Comparison of ENCODE assay signal across 8 cellular contexts in genomic region chr10:132330486-132330833, GRCh38. TPM values are rescaled to one million over a fixed set of nuclear protein-coding genes. Genes with fewer than 3 reads are reported as not detected.
DNase-seq lines count a peak whose midpoint lies in the region; ATAC-seq, FAIRE-seq and TF ChIP-seq lines count a peak whose summit lies in the region.

No MANE protein-coding gene starts in this region.

- DNase-seq in Peyer's patch: peak in 1 of 3 donors; percentile 29
- no peak for DNase-seq in endothelial cell of umbilical vein (ENCODE audit: low read depth, low spot score)
- DNase-seq in psoas muscle: no peak
- no peak for DNase-seq in stimulated activated CD4-positive, alpha-beta T cell treated with anti-CD3 and anti-CD28 coated beads, Interleukin-4, amount 100 ng/mL, for 4 hours
- DNase-seq in central memory CD4-positive, alpha-beta T cell: no peak

- no peaks in the 10 kb centered on the region for H4K20me1 ChIP-seq in endothelial cell of umbilical vein (replicated peaks; ENCODE audit: control insufficient read depth, extremely low read depth, insufficient read depth, low read length)

- dilution Hi-C loops in endothelial cell of umbilical vein (cut with MboI; ENCODE audit: extremely low pct_ligation_motif_present, low sequenced_read_pairs): no loop called here

- no peak for FAIRE-seq in endothelial cell of umbilical vein (lab: Jason Lieb, UNC)

- H3K36me3 ChIP-seq in Peyer's patch (no peaks in the 10 kb centered on the region), endothelial cell of umbilical vein (ENCODE audit: control insufficient read depth in 2 of 2, extremely low read depth in 1 of 2, insufficient read depth in 2 of 2, low read length in 2 of 2) (no peaks in the 10 kb centered on the region), psoas muscle (ENCODE audit: insufficient read depth in 1 of 2, low read depth in 1 of 2) (peaks cover 0 to 4% of the 10 kb centered on the region in 2 donors)

- CTCF ChIA-PET in endothelial cell of umbilical vein (lab: Charles Lee): interaction anchor here (1.0 to 1.2 kb wide), 3 partner anchors 23 to 111 kb away, joined by 3 read pairs; no protein-coding TSS in a partner anchor

- H3K4me2 ChIP-seq in endothelial cell of umbilical vein (ENCODE audit: insufficient read depth, low read length): peak overlapping the region; percentile 91

- H3K27me3 ChIP-seq in Peyer's patch (no peaks in the 10 kb centered on the region), endothelial cell of umbilical vein (ENCODE audit: control insufficient read depth in 2 of 2, insufficient read depth in 2 of 2, low read length in 2 of 2) (no peaks in the 10 kb centered on the region), psoas muscle (ENCODE audit: insufficient read depth in 3 of 3, low read length in 2 of 3) (no peaks in the 10 kb centered on the region)

- POLR2A ChIA-PET in endothelial cell of umbilical vein (lab: Charles Lee): no interaction called here

- H3K27ac ChIP-seq in Peyer's patch (peak overlapping the region in 2 of 4 donors; percentile 12 to 67), endothelial cell of umbilical vein (ENCODE audit: insufficient read depth, low read depth, low read length) (peak overlapping the region; percentile 40), psoas muscle (peak overlapping the region; percentile 82)

- intact Hi-C loops in endothelial cell of umbilical vein (cut with micrococcal nuclease) (loop anchor here (1.0 kb wide), 2 partner anchors 22 to 430 kb away; no protein-coding TSS in a partner anchor), psoas muscle (cut with DNase I) (no loop called here)

- WGBS in psoas muscle, 3 donors: 82 to 87% (median 87%) methylated on average over 8 of the region's 8 CpGs

- no peaks in the 10 kb centered on the region for H3K9me1 ChIP-seq in endothelial cell of umbilical vein (replicated peaks; ENCODE audit: control insufficient read depth, extremely low read depth, insufficient read depth, low read length)

- TF ChIP-seq POLR2A in Peyer's patch (IDR thresholded peaks at IDR 0.05) (no peak), endothelial cell of umbilical vein (IDR thresholded peaks at IDR 0.05; ENCODE audit: low read depth, low read length) (no peak)

- no TSS peak for BruUV-seq in endothelial cell of umbilical vein (replicated peaks; lab: Mats Ljungman, UMichigan)

- H3K4me3 ChIP-seq in GM08714 (ENCODE audit: low read length) (peak overlapping the region; percentile 66), Peyer's patch (peak overlapping the region in 3 of 4 donors; percentile 44 to 92 (median 54)), endothelial cell of umbilical vein (replicated peaks in 1 of 3; ENCODE audit: insufficient read depth in 1 of 3, low read depth in 1 of 3, low read length in 3 of 3) (peak overlapping the region; percentile 13 to 71 (median 60)), psoas muscle (peak overlapping the region; percentile 86)

- H3K4me1 ChIP-seq in Peyer's patch (peaks cover 3 to 28% (median 7%) of the 10 kb centered on the region in 4 donors), endothelial cell of umbilical vein (ENCODE audit: control insufficient read depth, extremely low read depth, insufficient read depth, low read length) (peaks cover 20% of the 10 kb centered on the region), psoas muscle (peaks cover 25% of the 10 kb centered on the region)

- peaks cover 42% of the 10 kb centered on the region for H3K79me2 ChIP-seq in endothelial cell of umbilical vein (ENCODE audit: control insufficient read depth, insufficient read depth, low read length)

- H2AFZ ChIP-seq in endothelial cell of umbilical vein (ENCODE audit: low read depth, low read length): no peak overlapping the region

- H3K9ac ChIP-seq in endothelial cell of umbilical vein (replicated peaks; ENCODE audit: extremely low read depth, insufficient read depth, low read length): peak overlapping the region; percentile 2

- H3K9me3 ChIP-seq in Peyer's patch (no peaks in the 10 kb centered on the region), endothelial cell of umbilical vein (replicated peaks; ENCODE audit: control insufficient read depth, insufficient read depth, low read length) (no peaks in the 10 kb centered on the region), psoas muscle (no peaks in the 10 kb centered on the region)

- no peak for TF ChIP-seq CTCF in Peyer's patch (IDR thresholded peaks at IDR 0.05)
- no peak for TF ChIP-seq CTCF in endothelial cell of umbilical vein (IDR thresholded peaks at IDR 0.05; ENCODE audit: extremely low read depth in 1 of 2, insufficient read depth in 1 of 2, low read depth in 1 of 2, low read length in 2 of 2)
- no peak for TF ChIP-seq CTCF in psoas muscle (IDR thresholded peaks at IDR 0.05)

- ATAC-seq in psoas muscle (no peak), HG02870 (IDR thresholded peaks at IDR 0.05; ENCODE audit: unreplicated experiment) (no peak), HG02571 (IDR thresholded peaks at IDR 0.05; ENCODE audit: unreplicated experiment) (no peak)

TF ChIP-seq in endothelial cell of umbilical vein, 7 proteins besides CTCF, POLR2A, EP300 and RAD21:
- TF ChIP-seq MAX (IDR thresholded peaks at IDR 0.05; ENCODE audit: insufficient read depth, insufficient read length): no peak
- TF ChIP-seq FOS (IDR thresholded peaks at IDR 0.05; ENCODE audit: borderline replicate concordance, insufficient read depth, low read length): no peak
- TF ChIP-seq JUN (IDR thresholded peaks at IDR 0.05; ENCODE audit: borderline replicate concordance, insufficient read depth, insufficient read length, low read depth): no peak
- TF ChIP-seq POLR2AphosphoS5 (IDR thresholded peaks at IDR 0.05; ENCODE audit: insufficient read depth, low read depth, low read length): no peak
- TF ChIP-seq GATA2 (IDR thresholded peaks at IDR 0.05; ENCODE audit: insufficient read depth, insufficient read length, low read depth, low read length): no peak
- TF ChIP-seq MYC (IDR thresholded peaks at IDR 0.05; ENCODE audit: low read depth, low read length): no peak
- TF ChIP-seq EZH2 (IDR thresholded peaks at IDR 0.05; ENCODE audit: borderline replicate concordance, low read depth, low read length, severe bottlenecking): no peak

RNA-seq across cellular contexts. Expression of gene LRRC27, which starts 1.5 kb away (rescaled TPM):
- total RNA-seq in Peyer's patch (10 to 100 TPM in 3 of 4 donors, 1 to 10 TPM in 1; 5.1 to 22.3 (median 18.5) TPM), endothelial cell of umbilical vein (7.8 and 13.6 TPM in 2 replicates), psoas muscle (1 to 10 TPM; 2.2 to 2.9 (median 2.4) TPM)
- polyA plus RNA-seq in endothelial cell of umbilical vein (7.6 and 8.3 TPM in 2 replicates), psoas muscle (1 to 10 TPM; 2.3 to 8.3 (median 4.3) TPM)
- 5.3 and 5.8 TPM in 2 replicates for polyA plus RNA-seq in endothelial cell of umbilical vein (2011; cell fraction: cytosol; rRNA removed)
- polyA plus RNA-seq in endothelial cell of umbilical vein (2011; cell fraction: nucleus; rRNA removed): 34.1 and 43.3 TPM in 2 replicates
- 8.0 and 8.5 TPM in 2 replicates for polyA plus RNA-seq in endothelial cell of umbilical vein (2012)
- polyA minus RNA-seq in endothelial cell of umbilical vein: 6.5 and 7.2 TPM in 2 replicates
- polyA minus RNA-seq in endothelial cell of umbilical vein (2011; cell fraction: cytosol; rRNA and poly(A)+ RNA removed): 3.3 TPM
- 6.8 and 8.8 TPM in 2 replicates for polyA minus RNA-seq in endothelial cell of umbilical vein (2011; cell fraction: nucleus; rRNA and poly(A)+ RNA removed)

RNA-seq across cellular contexts. Expression of gene STK32C, which starts 22.7 kb away (rescaled TPM):
- total RNA-seq in Peyer's patch (10 to 100 TPM in 1 of 4 donors, 1 to 10 TPM in 2, under 1 TPM in 1; 0.35 to 23.9 (median 4.4) TPM), endothelial cell of umbilical vein (9.5 and 14.1 TPM in 2 replicates), psoas muscle (1 to 10 TPM; 5.6 to 7.0 (median 6.1) TPM)
- polyA plus RNA-seq in endothelial cell of umbilical vein (4.4 and 5.4 TPM in 2 replicates), psoas muscle (10 to 100 TPM in 1 of 3 donors, 1 to 10 TPM in 2; 3.6 to 11.7 (median 8.1) TPM)
- polyA plus RNA-seq in endothelial cell of umbilical vein (2011; cell fraction: cytosol; rRNA removed): 7.6 and 7.8 TPM in 2 replicates
- 4.3 and 4.5 TPM in 2 replicates for polyA plus RNA-seq in endothelial cell of umbilical vein (2011; cell fraction: nucleus; rRNA removed)
- 9.2 and 17.9 TPM in 2 replicates for polyA plus RNA-seq in endothelial cell of umbilical vein (2012)
- 3.7 and 4.2 TPM in 2 replicates for polyA minus RNA-seq in endothelial cell of umbilical vein
- 21.6 TPM for polyA minus RNA-seq in endothelial cell of umbilical vein (2011; cell fraction: cytosol; rRNA and poly(A)+ RNA removed)
- polyA minus RNA-seq in endothelial cell of umbilical vein (2011; cell fraction: nucleus; rRNA and poly(A)+ RNA removed): 0.67 and 1.1 TPM in 2 replicates
